In genomic region chr7:74056096-74056915, GRCh38 we compare ENCODE assay signal across 25 cellular contexts. TPM values are rescaled to one million over a fixed set of nuclear protein-coding genes. Genes with fewer than 3 reads are reported as not detected.
"Had no signal": no experiment of that assay in that cellular context is flagged by ENCODE, and none has a peak within 500 bp of the region (broad histone marks: within the 10 kb centered on the region; RNA-seq: fewer than 3 reads in every experiment).

No MANE protein-coding gene starts in this region.

- H3K4me2 ChIP-seq: smooth muscle cell had no signal

- H3K36me3 Mint-ChIP-seq: activated naive CD4-positive, alpha-beta T cell treated with anti-CD3 and anti-CD28 coated beads, Interleukin-2, amount 10 ng/mL, durations not matched to agents 7 days and 5 days; activated naive CD8-positive, alpha-beta T cell treated with anti-CD3 and anti-CD28 coated beads, Interleukin-2, amount 10 ng/mL, durations not matched to agents 7 days and 5 days; immature natural killer cell; mesothelial cell of epicardium; naive B cell; stimulated activated naive B cell treated with anti-CD40 and anti-IgM and Interleukin-4, amounts not matched to agents 10 μg/mL and 1 μg/mL and 100 μg/mL, for 72 hours had no signal

- H3K36me3 ChIP-seq: gastrocnemius medialis had no signal

- H3K27me3 Mint-ChIP-seq: activated T-cell treated with anti-CD3 and anti-CD28 coated beads, Interleukin-2, amount 50 U/mL, for 24 hours had no signal

- H3K9me3 Mint-ChIP-seq: activated CD4-positive, alpha-beta memory T cell treated with anti-CD3 and anti-CD28 coated beads, Interleukin-2, amount 10 ng/mL, durations not matched to agents 7 days and 5 days; activated naive CD4-positive, alpha-beta T cell treated with anti-CD3 and anti-CD28 coated beads, Interleukin-2, amount 10 ng/mL, durations not matched to agents 7 days and 5 days; activated naive CD8-positive, alpha-beta T cell treated with anti-CD3 and anti-CD28 coated beads, Interleukin-2, amount 10 ng/mL, durations not matched to agents 7 days and 5 days; activated T-cell treated with anti-CD3 and anti-CD28 coated beads, Interleukin-2, amount 50 U/mL, for 24 hours; immature natural killer cell; mesothelial cell of epicardium; nephron progenitor cell; stimulated activated naive B cell treated with anti-CD40 and anti-IgM and Interleukin-4, amounts not matched to agents 10 μg/mL and 1 μg/mL and 100 μg/mL, for 72 hours had no signal

- H3K27ac ChIP-seq: gastrocnemius medialis, pancreas, psoas muscle, stomach, tibial nerve had no signal

- H3K4me3 ChIP-seq: gastrocnemius medialis, pancreas, psoas muscle, smooth muscle cell, stomach, tibial nerve had no signal

- H3K27ac Mint-ChIP-seq: activated CD4-positive, alpha-beta memory T cell treated with anti-CD3 and anti-CD28 coated beads, Interleukin-2, amount 10 ng/mL, durations not matched to agents 7 days and 5 days; activated naive CD4-positive, alpha-beta T cell treated with anti-CD3 and anti-CD28 coated beads, Interleukin-2, amount 10 ng/mL, durations not matched to agents 7 days and 5 days; activated naive CD8-positive, alpha-beta T cell treated with anti-CD3 and anti-CD28 coated beads, Interleukin-2, amount 10 ng/mL, durations not matched to agents 7 days and 5 days; activated T-cell treated with anti-CD3 and anti-CD28 coated beads, Interleukin-2, amount 50 U/mL, for 24 hours; mesothelial cell of epicardium; naive B cell; nephron progenitor cell; stimulated activated naive B cell treated with anti-CD40 and anti-IgM and Interleukin-4, amounts not matched to agents 10 μg/mL and 1 μg/mL and 100 μg/mL, for 72 hours had no signal

- H3K27me3 ChIP-seq: pancreas, stomach, tibial nerve had no signal

- DNase-seq: activated CD4-positive, alpha-beta memory T cell treated with anti-CD3 and anti-CD28 coated beads, Interleukin-2, amount 10 ng/mL, durations not matched to agents 7 days and 5 days; activated CD4-positive, alpha-beta T cell treated with anti-CD3 and anti-CD28 coated beads for 48 hours; activated CD8-positive, alpha-beta memory T cell treated with anti-CD3 and anti-CD28 coated beads, Interleukin-2, amount 50 U/mL, for 48 hours; activated gamma-delta T cell; activated naive CD4-positive, alpha-beta T cell treated with anti-CD3 and anti-CD28 coated beads, Interleukin-2, amount 10 ng/mL, durations not matched to agents 7 days and 5 days; activated naive CD8-positive, alpha-beta T cell treated with anti-CD3 and anti-CD28 coated beads, Interleukin-2, amount 10 ng/mL, durations not matched to agents 7 days and 5 days; activated T-cell treated with anti-CD3 and anti-CD28 coated beads, Interleukin-2, amount 50 U/mL, for 24 hours; central memory CD4-positive, alpha-beta T cell; effector CD8-positive, alpha-beta T cell; gastrocnemius medialis; hippocampal formation; immature natural killer cell; naive B cell; nephron progenitor cell; stimulated activated CD4-positive, alpha-beta T cell treated with anti-CD3 and anti-CD28 coated beads, Interleukin-1b, Interleukin-23, amount 100 ng/mL, for 48 hours; stimulated activated naive B cell treated with anti-CD40 and anti-IgM and Interleukin-4, amounts not matched to agents 10 μg/mL and 1 μg/mL and 100 μg/mL, for 72 hours; stomach; T-helper 1 cell had no signal

- H3K9me3 ChIP-seq: gastrocnemius medialis, pancreas, psoas muscle, stomach, tibial nerve had no signal

- H3K4me3 Mint-ChIP-seq: activated CD4-positive, alpha-beta memory T cell treated with anti-CD3 and anti-CD28 coated beads, Interleukin-2, amount 10 ng/mL, durations not matched to agents 7 days and 5 days; activated naive CD4-positive, alpha-beta T cell treated with anti-CD3 and anti-CD28 coated beads, Interleukin-2, amount 10 ng/mL, durations not matched to agents 7 days and 5 days; activated naive CD8-positive, alpha-beta T cell treated with anti-CD3 and anti-CD28 coated beads, Interleukin-2, amount 10 ng/mL, durations not matched to agents 7 days and 5 days; activated T-cell treated with anti-CD3 and anti-CD28 coated beads, Interleukin-2, amount 50 U/mL, for 24 hours; immature natural killer cell; mesothelial cell of epicardium; nephron progenitor cell; stimulated activated naive B cell treated with anti-CD40 and anti-IgM and Interleukin-4, amounts not matched to agents 10 μg/mL and 1 μg/mL and 100 μg/mL, for 72 hours had no signal

- H3K4me1 Mint-ChIP-seq: activated CD4-positive, alpha-beta memory T cell treated with anti-CD3 and anti-CD28 coated beads, Interleukin-2, amount 10 ng/mL, durations not matched to agents 7 days and 5 days; activated naive CD4-positive, alpha-beta T cell treated with anti-CD3 and anti-CD28 coated beads, Interleukin-2, amount 10 ng/mL, durations not matched to agents 7 days and 5 days; activated naive CD8-positive, alpha-beta T cell treated with anti-CD3 and anti-CD28 coated beads, Interleukin-2, amount 10 ng/mL, durations not matched to agents 7 days and 5 days; nephron progenitor cell; stimulated activated naive B cell treated with anti-CD40 and anti-IgM and Interleukin-4, amounts not matched to agents 10 μg/mL and 1 μg/mL and 100 μg/mL, for 72 hours had no signal

- ATAC-seq: gastrocnemius medialis; pancreas; psoas muscle; stimulated activated naive B cell treated with anti-CD40 and anti-IgM and Interleukin-4, amounts not matched to agents 10 μg/mL and 1 μg/mL and 100 μg/mL, for 72 hours had no signal

- FAIRE-seq: endometrium, pancreas had no signal

RNA-seq across cellular contexts. Expression of gene ELN, which starts 28.3 kb away (rescaled TPM):
- total RNA-seq: activated CD4-positive, alpha-beta memory T cell treated with anti-CD3 and anti-CD28 coated beads, Interleukin-2, amount 10 ng/mL, durations not matched to agents 7 days and 5 days; activated naive CD8-positive, alpha-beta T cell treated with anti-CD3 and anti-CD28 coated beads, Interleukin-2, amount 10 ng/mL, durations not matched to agents 7 days and 5 days; kidney epithelial cell had no signal
- polyA plus RNA-seq: immature natural killer cell, smooth muscle cell had no signal
